9 cellular contexts compared by ENCODE assay signal in genomic region chr2:241560181-241560882, GRCh38. TPM values are rescaled to one million over a fixed set of nuclear protein-coding genes. Genes with fewer than 3 reads are reported as not detected.
A peak's percentile ranks its signal among the peaks of the same experiment; 100 is the strongest.
DNase-seq lines count a peak whose midpoint lies in the region; ATAC-seq and TF ChIP-seq lines count a peak whose summit lies in the region.
"Had no signal": no experiment of that assay in that cellular context is flagged by ENCODE, and none has a peak within 500 bp of the region (broad histone marks: within the 10 kb centered on the region; RNA-seq: fewer than 3 reads in every experiment).

No MANE protein-coding gene starts in this region.

- in situ Hi-C loops in GM13977 (cut with MboI; ENCODE audit: low pct_unique_long_range_greater_than_20kb, low sequenced_read_pairs, unreplicated experiment): no loop called here

- DNase-seq in Calu3 (peak; percentile 31), fibroblast of mammary gland (ENCODE audit: low read depth) (no peak), psoas muscle (no peak), GM13977 (ENCODE audit: low spot score) (no peak), RKO (ENCODE audit: low spot score) (no peak)
- no peak for DNase-seq in activated CD8-positive, alpha-beta memory T cell treated with anti-CD3 and anti-CD28 coated beads, Interleukin-2, amount 50 U/mL, for 48 hours
- DNase-seq: NCI-H187 treated with DMSO at 0.1 percent for 48 hours had no signal

- peaks cover 14% of the 10 kb centered on the region for H3K4me1 ChIP-seq in psoas muscle

- peak overlapping the region; percentile 78 for H3K4me3 Mint-ChIP-seq in Calu3 (ENCODE audit: low read depth, unreplicated experiment)

- no peaks in the 10 kb centered on the region for H3K36me3 ChIP-seq in psoas muscle (ENCODE audit: insufficient read depth in 1 of 2, low read depth in 1 of 2)

- H3K4me3 ChIP-seq in WI38 (ENCODE audit: low read depth, low read length): peak overlapping the region; percentile 69
- H3K4me3 ChIP-seq in fibroblast of mammary gland (ENCODE audit: control insufficient read depth, low read depth, low read length): peak overlapping the region; percentile 53
- peak overlapping the region; percentile 70 for H3K4me3 ChIP-seq in psoas muscle

- TSS peak; percentile 67 for BruUV-seq in Calu3 (replicated peaks; lab: Mats Ljungman, UMichigan)

- peaks cover 0 to 49% (median 13%) of the 10 kb centered on the region in 3 donors for H3K27me3 ChIP-seq in psoas muscle (ENCODE audit: insufficient read depth in 3 of 3, low read length in 2 of 3)

- H3K36me3 Mint-ChIP-seq in Calu3 (ENCODE audit: insufficient read depth, unreplicated experiment): peaks cover 55% of the 10 kb centered on the region

- H3K27ac Mint-ChIP-seq in Calu3 (ENCODE audit: unreplicated experiment): peak overlapping the region; percentile 70

- intact Hi-C loops in Calu3 (cut with micrococcal nuclease; ENCODE audit: unreplicated experiment): no loop called here
- intact Hi-C loops in psoas muscle (cut with DNase I): no loop called here

- CTCF ChIA-PET in Calu3 (lab: Charles Lee): interaction anchor here (0.5 to 0.7 kb wide), 2 partner anchors 18 to 38 kb away, joined by 3 to 4 read pairs; no protein-coding TSS in a partner anchor

- peaks cover 29% of the 10 kb centered on the region for H3K4me1 Mint-ChIP-seq in Calu3 (ENCODE audit: low read depth, unreplicated experiment)

- ATAC-seq in psoas muscle: no peak
- no peak for ATAC-seq in GM19397 (IDR thresholded peaks at IDR 0.05; ENCODE audit: unreplicated experiment)

- H3K27me3 Mint-ChIP-seq in Calu3 (ENCODE audit: unreplicated experiment): no peaks in the 10 kb centered on the region

- no peak overlapping the region for H3K27ac ChIP-seq in psoas muscle

- no peaks in the 10 kb centered on the region for H3K9me3 Mint-ChIP-seq in Calu3 (ENCODE audit: low read depth, unreplicated experiment)

- 59 to 71% (median 63%) methylated on average over 18 of the region's 18 CpGs for WGBS in psoas muscle, 3 donors

- TF ChIP-seq CTCF in Calu3 (IDR thresholded peaks at IDR 0.05; ENCODE audit: unreplicated experiment) (no peak), WI38 (IDR thresholded peaks at IDR 0.05; ENCODE audit: low read depth, low read length) (no peak), fibroblast of mammary gland (conservative IDR thresholded peaks at IDR 0.05; ENCODE audit: control insufficient read depth, insufficient read depth, low read depth, low read length) (no peak), psoas muscle (IDR thresholded peaks at IDR 0.05) (no peak), GM13977 (IDR thresholded peaks at IDR 0.05; ENCODE audit: extremely low read depth, insufficient read depth, missing control alignments) (no peak)

- H3K9me3 ChIP-seq in psoas muscle: peaks cover 5% of the 10 kb centered on the region

RNA-seq across cellular contexts. Expression of gene BOK, which starts 1.8 kb away (rescaled TPM):
- total RNA-seq in Calu3 (2022) (30.1 and 35.0 TPM in 2 replicates), psoas muscle (1 to 10 TPM; 1.3 to 3.9 (median 3.2) TPM)
- polyA plus RNA-seq in psoas muscle: 10 to 100 TPM in 1 of 3 donors, 1 to 10 TPM in 2; 1.3 to 12.8 (median 3.9) TPM

RNA-seq across cellular contexts. Expression of gene STK25, which starts 51.9 kb away (rescaled TPM):
- total RNA-seq in Calu3 (2022) (149 and 159 TPM in 2 replicates), psoas muscle (100 to 1,000 TPM; 268 to 382 (median 276) TPM)
- 100 to 1,000 TPM; 227 to 489 (median 385) TPM for polyA plus RNA-seq in psoas muscle
